1 cellular context compared by ENCODE assay signal in genomic region chr12:82608706-82609105, GRCh38.
TF ChIP-seq lines count a peak whose summit lies in the region.

No MANE protein-coding gene starts in this region.

TF ChIP-seq in SK-N-SH treated with all-trans-retinoic acid at 6 μM for 48 hours, 23 proteins besides CTCF, POLR2A, EP300 and RAD21 (continued from another document):
- TF ChIP-seq BACH2 (CRISPR knock-in tag; IDR thresholded peaks at IDR 0.05; ENCODE audit: borderline replicate concordance) (no peak), GLIS3 (CRISPR knock-in tag; IDR thresholded peaks at IDR 0.05) (no peak), SNAI2 (CRISPR knock-in tag; IDR thresholded peaks at IDR 0.05) (no peak)
TF ChIP-seq in SK-N-SH treated with all-trans-retinoic acid at 6 μM for 48 hours: peak in this region for 0.
